In genomic region chr1:236913371-236914037, GRCh38 we compare ENCODE assay signal across 1 cellular context.
TF ChIP-seq lines count a peak whose summit lies in the region.

No MANE protein-coding gene starts in this region.

TF ChIP-seq in K562, 482 proteins besides CTCF, POLR2A, EP300 and RAD21 (continued from another document and continues in another):
- TF ChIP-seq ARID3B (CRISPR knock-in tag; IDR thresholded peaks at IDR 0.05; ENCODE audit: borderline replicate concordance) (no peak), ZNF644 (tag; IDR thresholded peaks at IDR 0.05; ENCODE audit: low read depth) (peak; percentile 62; the same call in 1 of the 2 replicates), ZZZ3 (IDR thresholded peaks at IDR 0.05) (no peak), PATZ1 (CRISPR knock-in tag; IDR thresholded peaks at IDR 0.05; ENCODE audit: borderline replicate concordance) (no peak), DMBX1 (CRISPR knock-in tag; IDR thresholded peaks at IDR 0.05; ENCODE audit: borderline replicate concordance) (peak; percentile 89), ZNF280A (IDR thresholded peaks at IDR 0.05; ENCODE audit: low read depth, partially characterized antibody) (no peak), SIRT6 (IDR thresholded peaks at IDR 0.05; ENCODE audit: low read depth, low read length) (no peak), POLR3A (IDR thresholded peaks at IDR 0.05; ENCODE audit: borderline replicate concordance, extremely low read depth, insufficient read depth, insufficient read length) (no peak), NONO (IDR thresholded peaks at IDR 0.05; ENCODE audit: low read depth in 2 of 2, low read length in 1 of 2) (peak in 1 of 2 experiments; percentile 81; a peak in 2 of 4 replicates), HMGXB4 (CRISPR knock-in tag; IDR thresholded peaks at IDR 0.05) (no peak), SMAD4 (CRISPR knock-in tag; conservative IDR thresholded peaks at IDR 0.05) (peak; percentile 94), POLR2B (IDR thresholded peaks at IDR 0.05; ENCODE audit: low read depth, partially characterized antibody) (no peak), SMARCC2 (IDR thresholded peaks at IDR 0.05; ENCODE audit: low read depth) (peak; percentile 97), IRF9 (tag; IDR thresholded peaks at IDR 0.05) (no peak), ZEB2 (IDR thresholded peaks at IDR 0.05) (peak; percentile 86), VEZF1 (CRISPR knock-in tag; IDR thresholded peaks at IDR 0.05) (peak; percentile 64), SRSF1 (IDR thresholded peaks at IDR 0.05; ENCODE audit: low read depth, low read length) (no peak), TFE3 (CRISPR knock-in tag; IDR thresholded peaks at IDR 0.05) (0 out of 2 replicates have a peak, but pooled peaks have one; percentile 6), KLF16 (IDR thresholded peaks at IDR 0.05) (peak; percentile 98), TSC22D4 (tag; IDR thresholded peaks at IDR 0.05) (no peak), TRIM24 (IDR thresholded peaks at IDR 0.05) (peak; percentile 97 to 98), ZNF280B (CRISPR knock-in tag; IDR thresholded peaks at IDR 0.05) (no peak), ILF3 (IDR thresholded peaks at IDR 0.05; ENCODE audit: borderline replicate concordance) (peak; percentile 96), ZFPM2 (CRISPR knock-in tag; IDR thresholded peaks at IDR 0.05) (no peak), HMGN3 (IDR thresholded peaks at IDR 0.05; ENCODE audit: borderline replicate concordance, extremely low read depth, insufficient read length, low read depth, low read length) (peak; percentile 97), NRF1 (conservative IDR thresholded peaks at IDR 0.05 in 1 of 2, IDR thresholded peaks at IDR 0.05 in 1 of 2) (no peak), PREB (CRISPR knock-in tag; IDR thresholded peaks at IDR 0.05) (no peak), ARID3A (IDR thresholded peaks at IDR 0.05; ENCODE audit: borderline replicate concordance, low read depth, low read length) (peak; percentile 87), ELK3 (CRISPR knock-in tag; IDR thresholded peaks at IDR 0.05) (no peak), RBM22 (IDR thresholded peaks at IDR 0.05; ENCODE audit: low read depth, low read length, poor library complexity, severe bottlenecking) (no peak), HEY1 (CRISPR knock-in tag; IDR thresholded peaks at IDR 0.05; ENCODE audit: borderline replicate concordance) (0 out of 2 replicates have a peak, but pooled peaks have one; percentile 47), DACH1 (IDR thresholded peaks at IDR 0.05; ENCODE audit: partially characterized antibody) (peak; percentile 61), CXXC5 (CRISPR knock-in tag; IDR thresholded peaks at IDR 0.05) (peak; percentile 63), ZBTB43 (CRISPR knock-in tag; IDR thresholded peaks at IDR 0.05) (no peak), RNF219 (CRISPR knock-in tag; IDR thresholded peaks at IDR 0.05) (no peak)
